24 cellular contexts compared by ENCODE assay signal in genomic region chr1:228370439-228370940, GRCh38. TPM values are rescaled to one million over a fixed set of nuclear protein-coding genes. Genes with fewer than 3 reads are reported as not detected.
DNase-seq lines count a peak whose midpoint lies in the region; ATAC-seq and TF ChIP-seq lines count a peak whose summit lies in the region.
"Had no signal": no experiment of that assay in that cellular context is flagged by ENCODE, and none has a peak within 500 bp of the region (broad histone marks: within the 10 kb centered on the region; RNA-seq: fewer than 3 reads in every experiment).

No MANE protein-coding gene starts in this region.

- CTCF ChIA-PET in Calu3 (lab: Charles Lee): no interaction called here

- H3K27me3 ChIP-seq in right atrium auricular region (no peaks in the 10 kb centered on the region), sigmoid colon (peaks cover 0 to 31% (median 0%) of the 10 kb centered on the region in 3 donors)
- H3K27me3 ChIP-seq: testis, uterus had no signal

- intact Hi-C loops in Calu3 (cut with micrococcal nuclease; ENCODE audit: unreplicated experiment): no loop called here
- intact Hi-C loops in sigmoid colon (cut with DNase I): no loop called here

- peaks cover 4 to 86% of the 10 kb centered on the region in 2 donors for H3K4me1 ChIP-seq in right atrium auricular region
- H3K4me1 ChIP-seq in sigmoid colon: peaks cover 0 to 11% (median 10%) of the 10 kb centered on the region in 4 donors
- H3K4me1 ChIP-seq: uterus had no signal

- DNase-seq in Calu3: no peak
- DNase-seq in NB4 (ENCODE audit: low read depth): no peak
- DNase-seq in right atrium auricular region (ENCODE audit: low spot score): no peak
- peak; percentile 60 for DNase-seq in sigmoid colon
- no peak for DNase-seq in cerebellum (ENCODE audit: low spot score)
- DNase-seq in NCI-H146 treated with DMSO at 0.1 percent for 48 hours (lab: John Stamatoyannopoulos, UW; ENCODE audit: unreplicated experiment): no peak
- DNase-seq: activated CD4-positive, alpha-beta T cell treated with anti-CD3 and anti-CD28 coated beads for 36 hours; activated CD8-positive, alpha-beta memory T cell treated with anti-CD3 and anti-CD28 coated beads for 24 hours; activated gamma-delta T cell treated with Interleukin-2 at 50 U/mL for 16 hours; DMS 273 treated with DMSO at 0.1 percent for 48 hours; islet precursor cell; NCI-H2029; NCI-H774; stimulated activated naive CD8-positive, alpha-beta T cell treated with anti-CD3 and anti-CD28 coated beads, Interleukin-15, Interleukin-2, amounts not matched to agents 100 U/mL and 50 U/mL, for 24 hours; T-helper 2 cell; testis; uterus had no signal

- H3K9me3 ChIP-seq in right atrium auricular region: no peaks in the 10 kb centered on the region
- H3K9me3 ChIP-seq in sigmoid colon: no peaks in the 10 kb centered on the region
- H3K9me3 ChIP-seq: testis, uterus had no signal

- H3K9me3 Mint-ChIP-seq in Calu3 (ENCODE audit: low read depth, unreplicated experiment): no peaks in the 10 kb centered on the region
- H3K9me3 Mint-ChIP-seq: brain; CD4-positive, alpha-beta memory T cell had no signal

- H3K4me3 ChIP-seq in NB4 (ENCODE audit: low read depth, low read length): no peak overlapping the region
- peak overlapping the region in 1 of 2 donors; percentile 25 for H3K4me3 ChIP-seq in right atrium auricular region
- no peak overlapping the region for H3K4me3 ChIP-seq in sigmoid colon
- H3K4me3 ChIP-seq: testis, uterus had no signal

- no peaks in the 10 kb centered on the region for H3K27me3 Mint-ChIP-seq in Calu3 (ENCODE audit: unreplicated experiment)
- H3K27me3 Mint-ChIP-seq: activated CD4-positive, alpha-beta T cell treated with anti-CD3 and anti-CD28 coated beads for 36 hours; brain; CD4-positive, alpha-beta memory T cell had no signal

- 72 to 87% methylated on average over 10 of the region's 10 CpGs for WGBS in sigmoid colon, 2 donors

- TF ChIP-seq POLR2A in NB4 (IDR thresholded peaks at IDR 0.05; ENCODE audit: extremely low read depth, insufficient read length): no peak
- no peak for TF ChIP-seq POLR2A in sigmoid colon (IDR thresholded peaks at IDR 0.05)

- TF ChIP-seq EP300 in sigmoid colon (IDR thresholded peaks at IDR 0.05): no peak

- H3K27ac ChIP-seq in right atrium auricular region (peak overlapping the region; percentile 92 to 95), sigmoid colon (no peak overlapping the region)
- H3K27ac ChIP-seq: parathyroid adenoma, testis, uterus had no signal

- H3K36me3 ChIP-seq in right atrium auricular region: peaks cover 4% of the 10 kb centered on the region
- no peaks in the 10 kb centered on the region for H3K36me3 ChIP-seq in sigmoid colon
- H3K36me3 ChIP-seq: uterus had no signal

- peaks cover 16% of the 10 kb centered on the region for H3K4me1 Mint-ChIP-seq in Calu3 (ENCODE audit: low read depth, unreplicated experiment)
- H3K4me1 Mint-ChIP-seq: activated CD4-positive, alpha-beta T cell treated with anti-CD3 and anti-CD28 coated beads for 36 hours; brain; CD4-positive, alpha-beta memory T cell had no signal

- H3K4me3 Mint-ChIP-seq in Calu3 (ENCODE audit: low read depth, unreplicated experiment): peak overlapping the region; percentile 32
- H3K4me3 Mint-ChIP-seq: activated CD4-positive, alpha-beta T cell treated with anti-CD3 and anti-CD28 coated beads for 36 hours; brain; CD4-positive, alpha-beta memory T cell had no signal

- ATAC-seq in GM19395 (IDR thresholded peaks at IDR 0.05; ENCODE audit: unreplicated experiment): no peak
- ATAC-seq: activated CD4-positive, alpha-beta T cell treated with anti-CD3 and anti-CD28 coated beads for 36 hours; SK-N-SH treated with all-trans-retinoic acid at 6 μM for 48 hours; stimulated activated naive CD8-positive, alpha-beta T cell treated with anti-CD3 and anti-CD28 coated beads, Interleukin-15, Interleukin-2, amounts not matched to agents 100 U/mL and 50 U/mL, for 24 hours had no signal

- H3K27ac Mint-ChIP-seq in Calu3 (ENCODE audit: unreplicated experiment): no peak overlapping the region
- H3K27ac Mint-ChIP-seq: activated CD4-positive, alpha-beta T cell treated with anti-CD3 and anti-CD28 coated beads for 36 hours; brain; CD4-positive, alpha-beta memory T cell had no signal

- no TSS peak for BruUV-seq in Calu3 (replicated peaks; lab: Mats Ljungman, UMichigan)

- peaks cover 8% of the 10 kb centered on the region for H3K36me3 Mint-ChIP-seq in Calu3 (ENCODE audit: insufficient read depth, unreplicated experiment)
- H3K36me3 Mint-ChIP-seq: brain; CD4-positive, alpha-beta memory T cell had no signal

- TF ChIP-seq CTCF in Calu3 (IDR thresholded peaks at IDR 0.05; ENCODE audit: unreplicated experiment) (no peak), NB4 (IDR thresholded peaks at IDR 0.05; ENCODE audit: low read depth, low read length) (peak; percentile 2), right atrium auricular region (IDR thresholded peaks at IDR 0.05) (no peak), sigmoid colon (IDR thresholded peaks at IDR 0.05) (no peak)

RNA-seq across cellular contexts. Expression of gene TRIM11, which starts 36.1 kb away (rescaled TPM):
- total RNA-seq in Calu3 (2022) (62.9 and 68.2 TPM in 2 replicates), right atrium auricular region (1 to 10 TPM; 5.5 to 9.8 TPM), sigmoid colon (10 to 100 TPM; 11.8 to 19.6 (median 16.0) TPM), cerebellum (16.1 TPM)
- polyA plus RNA-seq in sigmoid colon: 10 to 100 TPM; 12.0 to 32.9 (median 14.3) TPM

RNA-seq across cellular contexts. Expression of gene TRIM17, which starts 46.2 kb away (rescaled TPM):
- 2.3 and 3.8 TPM in 2 replicates for total RNA-seq in Calu3 (2022)
- not detected for total RNA-seq in right atrium auricular region
- under 1 TPM in 1 of 4 donors, not detected in 3; 0.95 TPM for total RNA-seq in sigmoid colon
- under 1 TPM in 1 of 3 donors, not detected in 2; 0.44 TPM for polyA plus RNA-seq in sigmoid colon
- total RNA-seq in cerebellum: 4.0 TPM
- total RNA-seq: lung microvascular endothelial cell, M059J had no signal

Comparison
In these comparisons a context has a peak if more than half of its experiments do, and no peak if none do; other contexts are left out.
1. H3K27ac ChIP-seq: peak in right atrium auricular region (2 of 2); none in sigmoid colon (0 of 4).